ENCODE assay signal across 34 cellular contexts in the genomic region with DNA sequence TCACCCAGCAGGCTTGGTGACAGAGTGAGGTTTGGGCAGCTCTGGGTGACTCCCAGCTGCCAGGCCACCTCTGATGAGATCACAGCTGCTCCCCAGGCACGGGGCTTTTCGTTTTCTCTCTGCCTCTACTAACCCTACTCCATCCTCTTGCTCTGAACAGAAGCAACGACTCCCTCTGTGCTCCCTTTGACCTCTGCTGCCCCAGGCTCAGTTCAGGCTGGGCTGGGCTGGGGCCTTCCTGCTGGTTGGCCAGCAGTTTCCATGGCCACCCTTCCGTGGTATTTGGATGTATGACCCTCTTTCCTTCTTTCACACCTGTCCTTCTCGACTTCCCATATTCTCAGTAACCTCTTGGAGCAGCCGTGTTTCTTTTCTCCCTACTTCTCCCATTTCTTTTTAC. TPM values are rescaled to one million over a fixed set of nuclear protein-coding genes. Genes with fewer than 3 reads are reported as not detected.
"Had no signal": no experiment of that assay in that cellular context is flagged by ENCODE, and none has a peak within 500 bp of the region (broad histone marks: within the 10 kb centered on the region; RNA-seq: fewer than 3 reads in every experiment).

No MANE protein-coding gene starts in this region.

- H3K9me3 Mint-ChIP-seq: activated CD4-positive, alpha-beta memory T cell treated with anti-CD3 and anti-CD28 coated beads for 36 hours; activated CD4-positive, alpha-beta T cell treated with anti-CD3 and anti-CD28 coated beads, Interleukin-2, amount 10 ng/mL, durations not matched to agents 24 days and 14 days; activated naive CD4-positive, alpha-beta T cell treated with anti-CD3 and anti-CD28 coated beads for 36 hours; activated naive CD8-positive, alpha-beta T cell treated with anti-CD3 and anti-CD28 coated beads, Interleukin-2, amount 10 ng/mL, durations not matched to agents 7 days and 5 days; activated T-helper 1 cell treated with anti-CD3 and anti-CD28 coated beads, Interleukin-12 subunit alpha, Interleukin-12 subunit beta, Interleukin-2, Interleukin-4 antibody, amounts not matched to agents 30 ng/mL and 10 ng/mL and 1 ng/mL, durations not matched to agents 14 hours and 24 hours and 36 hours; nephron; T-helper 1 cell treated with Interleukin-12 subunit alpha and Interleukin-12 subunit beta and Interleukin-4 antibody, amounts not matched to agents 30 μg/mL and 1 μg/mL, for 36 hours had no signal

- H3K27ac Mint-ChIP-seq: activated CD4-positive, alpha-beta memory T cell treated with anti-CD3 and anti-CD28 coated beads for 36 hours; activated CD4-positive, alpha-beta T cell treated with anti-CD3 and anti-CD28 coated beads, Interleukin-2, amount 10 ng/mL, durations not matched to agents 24 days and 14 days; activated naive CD4-positive, alpha-beta T cell treated with anti-CD3 and anti-CD28 coated beads for 36 hours; activated naive CD8-positive, alpha-beta T cell treated with anti-CD3 and anti-CD28 coated beads, Interleukin-2, amount 10 ng/mL, durations not matched to agents 7 days and 5 days; activated T-helper 1 cell treated with anti-CD3 and anti-CD28 coated beads, Interleukin-12 subunit alpha, Interleukin-12 subunit beta, Interleukin-2, Interleukin-4 antibody, amounts not matched to agents 30 ng/mL and 10 ng/mL and 1 ng/mL, durations not matched to agents 14 hours and 24 hours and 36 hours; T-helper 1 cell treated with Interleukin-12 subunit alpha and Interleukin-12 subunit beta and Interleukin-4 antibody, amounts not matched to agents 30 μg/mL and 1 μg/mL, for 36 hours had no signal

- H3K36me3 ChIP-seq: ascending aorta, brain microvascular endothelial cell, left ventricle myocardium inferior, pancreas, spleen, thoracic aorta, upper lobe of left lung, vagina had no signal

- H3K4me3 ChIP-seq: ascending aorta, coronary artery, dorsolateral prefrontal cortex, left ventricle myocardium inferior, lung, pancreas, spleen, thoracic aorta, upper lobe of left lung, vagina had no signal

- ATAC-seq: activated CD4-positive, CD25-positive, alpha-beta regulatory T cell treated with anti-CD3 and anti-CD28 coated beads, Interleukin-2, amount 50 U/mL, for 24 hours; pancreas; right cardiac atrium had no signal

- H3K4me3 Mint-ChIP-seq: activated CD4-positive, alpha-beta memory T cell treated with anti-CD3 and anti-CD28 coated beads for 36 hours; activated CD4-positive, alpha-beta T cell treated with anti-CD3 and anti-CD28 coated beads, Interleukin-2, amount 10 ng/mL, durations not matched to agents 24 days and 14 days; activated naive CD4-positive, alpha-beta T cell treated with anti-CD3 and anti-CD28 coated beads for 36 hours; activated naive CD8-positive, alpha-beta T cell treated with anti-CD3 and anti-CD28 coated beads, Interleukin-2, amount 10 ng/mL, durations not matched to agents 7 days and 5 days; activated T-helper 1 cell treated with anti-CD3 and anti-CD28 coated beads, Interleukin-12 subunit alpha, Interleukin-12 subunit beta, Interleukin-2, Interleukin-4 antibody, amounts not matched to agents 30 ng/mL and 10 ng/mL and 1 ng/mL, durations not matched to agents 14 hours and 24 hours and 36 hours; nephron; T-helper 1 cell treated with Interleukin-12 subunit alpha and Interleukin-12 subunit beta and Interleukin-4 antibody, amounts not matched to agents 30 μg/mL and 1 μg/mL, for 36 hours had no signal

- H3K4me1 Mint-ChIP-seq: activated CD4-positive, alpha-beta T cell treated with anti-CD3 and anti-CD28 coated beads, Interleukin-2, amount 10 ng/mL, durations not matched to agents 24 days and 14 days; activated naive CD8-positive, alpha-beta T cell treated with anti-CD3 and anti-CD28 coated beads, Interleukin-2, amount 10 ng/mL, durations not matched to agents 7 days and 5 days had no signal

- H3K36me3 Mint-ChIP-seq: activated CD4-positive, alpha-beta memory T cell treated with anti-CD3 and anti-CD28 coated beads for 36 hours; activated naive CD8-positive, alpha-beta T cell treated with anti-CD3 and anti-CD28 coated beads, Interleukin-2, amount 10 ng/mL, durations not matched to agents 7 days and 5 days had no signal

- H3K9me3 ChIP-seq: ascending aorta, left ventricle myocardium inferior, pancreas, spleen, thoracic aorta, upper lobe of left lung, vagina had no signal

- H3K27ac ChIP-seq: ascending aorta, brain microvascular endothelial cell, coronary artery, left ventricle myocardium inferior, pancreas, spleen, thoracic aorta, upper lobe of left lung, vagina, VCaP had no signal

- H3K4me1 ChIP-seq: ascending aorta, pancreas, spleen, upper lobe of left lung, vagina had no signal

- H3K27me3 ChIP-seq: pancreas, upper lobe of left lung, vagina had no signal

- DNase-seq: activated CD4-positive, alpha-beta memory T cell treated with anti-CD3 and anti-CD28 coated beads for 36 hours; activated CD4-positive, alpha-beta T cell treated with anti-CD3 and anti-CD28 coated beads, Interleukin-2, amount 10 ng/mL, durations not matched to agents 24 days and 14 days; activated CD8-positive, alpha-beta memory T cell treated with anti-CD3 and anti-CD28 coated beads, Interleukin-2, amount 50 U/mL, for 4 hours; activated effector memory CD4-positive, alpha-beta T cell treated with anti-CD3 and anti-CD28 coated beads, Interleukin-2, amount 50 U/mL, for 16 hours; activated naive CD4-positive, alpha-beta T cell treated with anti-CD3 and anti-CD28 coated beads for 36 hours; activated naive CD8-positive, alpha-beta T cell treated with anti-CD3 and anti-CD28 coated beads, Interleukin-2, amount 10 ng/mL, durations not matched to agents 7 days and 5 days; activated T-cell treated with anti-CD3 and anti-CD28 coated beads, Interleukin-2, amount 50 U/mL, for 1 hour; brain microvascular endothelial cell; dorsolateral prefrontal cortex; effector memory CD4-positive, alpha-beta T cell; foreskin fibroblast; kidney glomerular epithelial cell; left ventricle myocardium inferior; mesendoderm; nucleus accumbens; pancreas; right cardiac atrium; spleen; stimulated activated naive CD4-positive, alpha-beta T cell treated with Interleukin-2 at 50 U/mL for 16 hours; SW 1271; T-helper 9 cell; upper lobe of left lung had no signal

RNA-seq across cellular contexts. Expression of a gene that starts 8.6 kb away (rescaled TPM):
- total RNA-seq: activated CD8-positive, alpha-beta memory T cell treated with anti-CD3 and anti-CD28 coated beads for 36 hours; pulmonary artery endothelial cell had no signal
